Comparison of ENCODE assay signal across 11 cellular contexts in genomic region chr14:94028450-94028826, GRCh38. TPM values are rescaled to one million over a fixed set of nuclear protein-coding genes. Genes with fewer than 3 reads are reported as not detected.
DNase-seq lines count a peak whose midpoint lies in the region; ATAC-seq, FAIRE-seq and TF ChIP-seq lines count a peak whose summit lies in the region.
"Had no signal": no experiment of that assay in that cellular context is flagged by ENCODE, and none has a peak within 500 bp of the region (broad histone marks: within the 10 kb centered on the region; RNA-seq: fewer than 3 reads in every experiment).

No MANE protein-coding gene starts in this region.

- CTCF ChIA-PET in GM12878 (lab: Yijun Ruan, JAX), result interaction anchor here (1.0 to 2.8 kb wide), 5 partner anchors 13 to 108 kb away, joined by 3 to 9 read pairs (median 4); no protein-coding TSS in a partner anchor

- no peaks in the 10 kb centered on the region for H4K20me1 ChIP-seq in GM12878 (ENCODE audit: control insufficient read depth, insufficient read depth)

- H3K4me1 ChIP-seq in GM12878 (ENCODE audit: control insufficient read depth, insufficient read depth, low read length), result no peaks in the 10 kb centered on the region
- peaks cover 0 to 38% (median 18%) of the 10 kb centered on the region in 6 donors for H3K4me1 ChIP-seq in spleen
- peaks cover 7 to 32% (median 18%) of the 10 kb centered on the region in 3 donors for H3K4me1 ChIP-seq in esophagus squamous epithelium

- intact Hi-C loops in GM12878 (cut with micrococcal nuclease; ENCODE audit: unreplicated experiment) (no loop called here), spleen (cut with DNase I; ENCODE audit: low total_unique reads) (no loop called here), sciatic nerve (cut with DNase I) (no loop called here), esophagus squamous epithelium (cut with DNase I) (no loop called here)

- H3K27ac ChIP-seq in GM12878 (ENCODE audit: control insufficient read depth, insufficient read depth) (no peak overlapping the region), spleen (no peak overlapping the region), esophagus squamous epithelium (no peak overlapping the region)
- H3K27ac ChIP-seq: KMS-11 had no signal

- 28% methylated on average over 4 of the region's 4 CpGs for WGBS in GM12878 (ENCODE audit: insufficient coverage, insufficient replicate concordance, low lambda C conversion rate, missing lambda C conversion rate)
- WGBS in spleen, 5 donors, result 60 to 78% (median 68%) methylated on average over 4 of the region's 4 CpGs
- WGBS in esophagus squamous epithelium, 2 donors, result 49 to 53% methylated on average over 3 to 4 of the region's 4 CpGs

- no peak overlapping the region for H3K4me2 ChIP-seq in GM12878 (ENCODE audit: control insufficient read depth, insufficient read depth)
- H3K4me2 ChIP-seq: KMS-11 had no signal

- RAD21 ChIA-PET in GM12878 (lab: Charles Lee; ENCODE audit: unreplicated experiment), result interaction anchor here (0.6 to 2.2 kb wide), 4 partner anchors 8 to 108 kb away, joined by 3 to 7 read pairs (median 4); partner anchors contain the start of genes DDX24 and IFI27L1

- H3K36me3 ChIP-seq in GM12878 (ENCODE audit: control insufficient read depth in 2 of 2, insufficient read depth in 2 of 2, low read length in 1 of 2) (no peaks in the 10 kb centered on the region), spleen (no peaks in the 10 kb centered on the region), esophagus squamous epithelium (no peaks in the 10 kb centered on the region)

- ATAC-seq in GM12878, result peak; percentile 16
- no peak for ATAC-seq in sciatic nerve
- no peak for ATAC-seq in GM18511 (IDR thresholded peaks at IDR 0.05; ENCODE audit: unreplicated experiment)

- DNase-seq in stimulated activated naive CD4-positive, alpha-beta T cell treated with Interleukin-2 at 50 U/mL for 16 hours (lab: John Stamatoyannopoulos, UW), result peak; percentile 12
- DNase-seq in stimulated activated naive CD4-positive, alpha-beta T cell (lab: John Stamatoyannopoulos, UW), result no peak
- DNase-seq in SIG-M5 (lab: John Stamatoyannopoulos, UW) (peak; percentile 5), GM12878 (ENCODE audit: low read depth, low spot score) (no peak), spleen (no peak), sciatic nerve (ENCODE audit: low spot score) (no peak), esophagus squamous epithelium (lab: John Stamatoyannopoulos, UW) (no peak)

- POLR2A ChIA-PET in GM12878 (lab: Charles Lee), result interaction anchor here (1.2 kb wide), 1 partner anchor 19 kb away, joined by 3 read pairs; no protein-coding TSS in a partner anchor

- TF ChIP-seq POLR2A in GM12878 (IDR thresholded peaks at IDR 0.05; ENCODE audit: low read depth, low read length) (no peak), spleen (IDR thresholded peaks at IDR 0.05) (no peak), esophagus squamous epithelium (IDR thresholded peaks at IDR 0.05) (no peak)

- peak in 1 of 2 experiments; percentile 21; a peak in 1 of 4 replicates for TF ChIP-seq EP300 in GM12878 (IDR thresholded peaks at IDR 0.05; ENCODE audit: borderline replicate concordance in 1 of 2, control insufficient read depth in 1 of 2, low read depth in 2 of 2, low read length in 2 of 2)

- SMC1A ChIA-PET in GM12878 (lab: Charles Lee; ENCODE audit: uncharacterized antibody, unreplicated experiment), result interaction anchor here (1.3 to 2.4 kb wide), 3 partner anchors 11 to 27 kb away, joined by 4 to 7 read pairs (median 5); no protein-coding TSS in a partner anchor

- H3K9ac ChIP-seq in GM12878 (ENCODE audit: control insufficient read depth, insufficient read depth, low read length), result no peak overlapping the region
- H3K9ac ChIP-seq: KMS-11 had no signal

- no peak overlapping the region for H3K4me3 ChIP-seq in GM12878
- H3K4me3 ChIP-seq in spleen, result no peak overlapping the region
- no peak overlapping the region for H3K4me3 ChIP-seq in esophagus squamous epithelium

- in situ Hi-C loops in GM12878 (cut with MboI), result no loop called here

- no peak overlapping the region for H2AFZ ChIP-seq in GM12878 (ENCODE audit: control insufficient read depth, low read depth, low read length)

- FAIRE-seq in GM12878 (lab: Jason Lieb, UNC), result no peak
- FAIRE-seq: endometrium had no signal

- H3K27me3 ChIP-seq in GM12878 (replicated peaks in 1 of 2; ENCODE audit: control insufficient read depth in 2 of 2, insufficient read depth in 2 of 2, low read length in 1 of 2) (no peaks in the 10 kb centered on the region), spleen (replicated peaks in 1 of 7) (peaks cover 0 to 5% (median 0%) of the 10 kb centered on the region in 7 donors), esophagus squamous epithelium (no peaks in the 10 kb centered on the region)

- H3K9me3 ChIP-seq in GM12878 (replicated peaks; ENCODE audit: control insufficient read depth, insufficient read depth, low read length), result no peaks in the 10 kb centered on the region
- no peaks in the 10 kb centered on the region for H3K9me3 ChIP-seq in spleen
- no peaks in the 10 kb centered on the region for H3K9me3 ChIP-seq in esophagus squamous epithelium

- H3K79me2 ChIP-seq in GM12878 (ENCODE audit: control insufficient read depth, insufficient read depth, low read length), result no peaks in the 10 kb centered on the region

- no peak for TF ChIP-seq RAD21 in GM12878 (IDR thresholded peaks at IDR 0.05; ENCODE audit: insufficient read depth, low read depth, low read length)

- no TSS peak for BruUV-seq in GM12878 (replicated peaks; lab: Mats Ljungman, UMichigan)

- no peak for TF ChIP-seq CTCF in GM12878 (IDR thresholded peaks at IDR 0.05 in 2 of 3, conservative IDR thresholded peaks at IDR 0.05 in 1 of 3; ENCODE audit: control insufficient read depth in 2 of 3, extremely low read depth in 1 of 3, insufficient read depth in 1 of 3, low read depth in 3 of 3, low read length in 3 of 3)
- no peak for TF ChIP-seq CTCF in spleen (IDR thresholded peaks at IDR 0.05 in 8 of 11, conservative IDR thresholded peaks at IDR 0.05 in 3 of 11)
- no peak for TF ChIP-seq CTCF in esophagus squamous epithelium (IDR thresholded peaks at IDR 0.05)

RNA-seq across cellular contexts. Expression of gene OTUB2, which starts 2.3 kb away (rescaled TPM):
- total RNA-seq in GM12878 (2013; cell fraction: nucleolus; rRNA removed), result 1.3 and 3.2 TPM in 2 replicates
- total RNA-seq in GM12878 (2014; rRNA removed) (0.49 and 0.56 TPM in 2 replicates), GM12878 (2014; rRNA removed; fragmentation: Illumina TruSeq; extraction: Trizol) (0.40 and 0.46 TPM in 2 replicates), GM12878 (2021) (0.46 and 0.77 TPM in 2 replicates), spleen (1 to 10 TPM in 2 of 7 donors, under 1 TPM in 5; 0.23 to 1.1 (median 0.56) TPM), sciatic nerve (0.80 TPM), esophagus squamous epithelium (10 to 100 TPM in 1 of 4 donors, 1 to 10 TPM in 3; 2.1 to 10.3 (median 7.4) TPM)
- polyA plus RNA-seq in GM12878 (2011; ENCODE audit: low read depth), result 0.43 TPM
- polyA plus RNA-seq in GM12878 (2011; rRNA removed) (0.36 and 0.48 TPM in 2 replicates), GM12878 (2014; fragmentation: Illumina TruSeq; extraction: Trizol) (0.41 and 0.47 TPM in 2 replicates), GM12878 (2014; fragmentation: Nextera tagmentation; extraction: Ambion mirVana) (under 1 TPM; 0.05 to 0.18 TPM), GM12878 (2014; rRNA removed) (0.26 and 0.49 TPM in 2 replicates), GM12878 (2016; fragmentation: Nextera tagmentation; extraction: Ambion mirVana) (under 1 TPM; 0.25 to 0.82 TPM), spleen (under 1 TPM; 0.07 to 0.29 (median 0.08) TPM)
- polyA plus RNA-seq in GM12878 (2011; cell fraction: cytosol; rRNA removed), result 0.90 and 0.97 TPM in 2 replicates
- 0.73 and 1.1 TPM in 2 replicates for polyA plus RNA-seq in GM12878 (2011; cell fraction: nucleus; rRNA removed)
- 0.46 and 0.51 TPM in 2 replicates for polyA plus RNA-seq in GM12878 (2012)
- polyA minus RNA-seq in GM12878 (2011; rRNA and poly(A)+ RNA removed), result 1.1 and 1.3 TPM in 2 replicates
- 0.42 TPM in 1 of 2 replicates, not detected in the other for polyA minus RNA-seq in GM12878 (2011; cell fraction: cytosol; rRNA and poly(A)+ RNA removed)
- 0.48 and 0.67 TPM in 2 replicates for polyA minus RNA-seq in GM12878 (2011; cell fraction: nucleus; rRNA and poly(A)+ RNA removed)

RNA-seq across cellular contexts. Expression of gene CCDC197, which starts 31.3 kb away (rescaled TPM):
- total RNA-seq in GM12878 (2013; cell fraction: nucleolus; rRNA removed), result 1.2 TPM in 2 replicates
- not detected in 2 replicates for total RNA-seq in GM12878 (2014; rRNA removed)
- total RNA-seq in GM12878 (2014; rRNA removed; fragmentation: Illumina TruSeq; extraction: Trizol), result not detected in 2 replicates
- total RNA-seq in GM12878 (2021), result not detected in 2 replicates
- not detected for polyA plus RNA-seq in GM12878 (2011; ENCODE audit: low read depth)
- polyA plus RNA-seq in GM12878 (2011; rRNA removed), result 0.12 and 0.16 TPM in 2 replicates
- 0.04 TPM in 1 of 2 replicates, not detected in the other for polyA plus RNA-seq in GM12878 (2011; cell fraction: cytosol; rRNA removed)
- polyA plus RNA-seq in GM12878 (2011; cell fraction: nucleus; rRNA removed), result 0.28 and 0.56 TPM in 2 replicates
- polyA plus RNA-seq in GM12878 (2012), result 0.17 TPM in 1 of 2 replicates, not detected in the other
- polyA plus RNA-seq in GM12878 (2014; fragmentation: Illumina TruSeq; extraction: Trizol), result not detected in 2 replicates
- polyA plus RNA-seq in GM12878 (2014; fragmentation: Nextera tagmentation; extraction: Ambion mirVana), result not detected
- not detected in 2 replicates for polyA plus RNA-seq in GM12878 (2014; rRNA removed)
- polyA plus RNA-seq in GM12878 (2016; fragmentation: Nextera tagmentation; extraction: Ambion mirVana), result not detected
- 0.21 TPM in 1 of 2 replicates, not detected in the other for polyA minus RNA-seq in GM12878 (2011; rRNA and poly(A)+ RNA removed)
- polyA minus RNA-seq in GM12878 (2011; cell fraction: cytosol; rRNA and poly(A)+ RNA removed), result not detected in 2 replicates
- polyA minus RNA-seq in GM12878 (2011; cell fraction: nucleus; rRNA and poly(A)+ RNA removed), result 0.24 TPM in 1 of 2 replicates, not detected in the other
- total RNA-seq in spleen, result not detected
- not detected for polyA plus RNA-seq in spleen
- not detected for total RNA-seq in sciatic nerve
- not detected for total RNA-seq in esophagus squamous epithelium
- total RNA-seq: T-helper 1 cell treated with Interleukin-12 subunit alpha and Interleukin-12 subunit beta and Interleukin-4 antibody, amounts not matched to agents 30 ng/mL and 1 ng/mL, for 36 hours had no signal

RNA-seq across cellular contexts. Expression of gene ASB2, which starts 52.1 kb away (rescaled TPM):
- total RNA-seq in GM12878 (2013; cell fraction: nucleolus; rRNA removed), result 74.5 and 81.9 TPM in 2 replicates
- total RNA-seq in GM12878 (2014; rRNA removed) (46.4 and 53.5 TPM in 2 replicates), GM12878 (2014; rRNA removed; fragmentation: Illumina TruSeq; extraction: Trizol) (21.5 and 26.9 TPM in 2 replicates), GM12878 (2021) (40.0 and 40.4 TPM in 2 replicates), spleen (10 to 100 TPM in 5 of 7 donors, 1 to 10 TPM in 2; 9.8 to 18.0 (median 13.5) TPM), sciatic nerve (1.4 TPM), esophagus squamous epithelium (1 to 10 TPM in 3 of 4 donors, under 1 TPM in 1; 0.83 to 8.8 (median 3.7) TPM)
- polyA plus RNA-seq in GM12878 (2011; ENCODE audit: low read depth), result 18.9 TPM
- polyA plus RNA-seq in GM12878 (2011; rRNA removed) (8.5 and 16.9 TPM in 2 replicates), GM12878 (2014; fragmentation: Illumina TruSeq; extraction: Trizol) (12.3 and 21.9 TPM in 2 replicates), GM12878 (2014; fragmentation: Nextera tagmentation; extraction: Ambion mirVana) (1 to 10 TPM; 3.0 to 7.4 TPM), GM12878 (2014; rRNA removed) (50.0 and 54.5 TPM in 2 replicates), GM12878 (2016; fragmentation: Nextera tagmentation; extraction: Ambion mirVana) (10 to 100 TPM; 51.7 to 54.8 TPM), spleen (1 to 10 TPM; 6.6 to 9.5 (median 6.9) TPM)
- polyA plus RNA-seq in GM12878 (2011; cell fraction: cytosol; rRNA removed), result 22.6 and 38.7 TPM in 2 replicates
- polyA plus RNA-seq in GM12878 (2011; cell fraction: nucleus; rRNA removed), result 45.6 and 71.8 TPM in 2 replicates
- polyA plus RNA-seq in GM12878 (2012), result 18.6 and 50.6 TPM in 2 replicates
- polyA minus RNA-seq in GM12878 (2011; rRNA and poly(A)+ RNA removed), result 20.3 and 37.3 TPM in 2 replicates
- polyA minus RNA-seq in GM12878 (2011; cell fraction: cytosol; rRNA and poly(A)+ RNA removed), result 8.8 and 11.7 TPM in 2 replicates
- 26.7 and 36.0 TPM in 2 replicates for polyA minus RNA-seq in GM12878 (2011; cell fraction: nucleus; rRNA and poly(A)+ RNA removed)

RNA-seq across cellular contexts. Expression of gene DDX24, which starts 52.6 kb away (rescaled TPM):
- total RNA-seq in GM12878 (2013; cell fraction: nucleolus; rRNA removed), result 121 and 123 TPM in 2 replicates
- total RNA-seq in GM12878 (2014; rRNA removed) (143 and 161 TPM in 2 replicates), GM12878 (2014; rRNA removed; fragmentation: Illumina TruSeq; extraction: Trizol) (159 and 183 TPM in 2 replicates), GM12878 (2021) (179 and 186 TPM in 2 replicates), spleen (100 to 1,000 TPM; 168 to 251 (median 209) TPM), sciatic nerve (181 TPM), esophagus squamous epithelium (100 to 1,000 TPM in 1 of 4 donors, 10 to 100 TPM in 3; 63.9 to 114 (median 71.9) TPM)
- 168 TPM for polyA plus RNA-seq in GM12878 (2011; ENCODE audit: low read depth)
- polyA plus RNA-seq in GM12878 (2011; rRNA removed) (216 and 229 TPM in 2 replicates), GM12878 (2014; fragmentation: Illumina TruSeq; extraction: Trizol) (266 and 322 TPM in 2 replicates), GM12878 (2014; fragmentation: Nextera tagmentation; extraction: Ambion mirVana) (100 to 1,000 TPM; 137 to 176 TPM), GM12878 (2014; rRNA removed) (142 and 153 TPM in 2 replicates), GM12878 (2016; fragmentation: Nextera tagmentation; extraction: Ambion mirVana) (100 to 1,000 TPM; 208 to 216 TPM), spleen (100 to 1,000 TPM in 1 of 3 donors, 10 to 100 TPM in 2; 70.8 to 103 (median 91.8) TPM)
- polyA plus RNA-seq in GM12878 (2011; cell fraction: cytosol; rRNA removed), result 180 and 182 TPM in 2 replicates
- 183 and 191 TPM in 2 replicates for polyA plus RNA-seq in GM12878 (2011; cell fraction: nucleus; rRNA removed)
- 136 and 143 TPM in 2 replicates for polyA plus RNA-seq in GM12878 (2012)
- polyA minus RNA-seq in GM12878 (2011; rRNA and poly(A)+ RNA removed), result 137 and 152 TPM in 2 replicates
- 43.4 and 65.5 TPM in 2 replicates for polyA minus RNA-seq in GM12878 (2011; cell fraction: cytosol; rRNA and poly(A)+ RNA removed)
- polyA minus RNA-seq in GM12878 (2011; cell fraction: nucleus; rRNA and poly(A)+ RNA removed), result 49.4 and 61.3 TPM in 2 replicates

RNA-seq across cellular contexts. Expression of gene IFI27L1, which starts 52.7 kb away (rescaled TPM):
- 3.7 and 8.2 TPM in 2 replicates for total RNA-seq in GM12878 (2013; cell fraction: nucleolus; rRNA removed)
- total RNA-seq in GM12878 (2014; rRNA removed) (22.0 and 29.9 TPM in 2 replicates), GM12878 (2014; rRNA removed; fragmentation: Illumina TruSeq; extraction: Trizol) (22.5 and 28.1 TPM in 2 replicates), GM12878 (2021) (34.7 TPM in 2 replicates), spleen (10 to 100 TPM in 6 of 7 donors, 1 to 10 TPM in 1; 4.4 to 16.1 (median 11.4) TPM), sciatic nerve (20.5 TPM), esophagus squamous epithelium (10 to 100 TPM in 1 of 4 donors, 1 to 10 TPM in 3; 1.9 to 12.5 (median 8.6) TPM)
- 42.2 TPM for polyA plus RNA-seq in GM12878 (2011; ENCODE audit: low read depth)
- polyA plus RNA-seq in GM12878 (2011; rRNA removed) (17.5 and 22.1 TPM in 2 replicates), GM12878 (2014; fragmentation: Illumina TruSeq; extraction: Trizol) (10.1 and 17.4 TPM in 2 replicates), GM12878 (2014; fragmentation: Nextera tagmentation; extraction: Ambion mirVana) (10 to 100 TPM; 27.3 to 28.2 TPM), GM12878 (2014; rRNA removed) (28.0 and 33.0 TPM in 2 replicates), GM12878 (2016; fragmentation: Nextera tagmentation; extraction: Ambion mirVana) (10 to 100 TPM; 34.3 to 38.8 TPM), spleen (10 to 100 TPM in 2 of 3 donors, 1 to 10 TPM in 1; 7.5 to 18.8 (median 13.9) TPM)
- 33.2 and 37.0 TPM in 2 replicates for polyA plus RNA-seq in GM12878 (2011; cell fraction: cytosol; rRNA removed)
- polyA plus RNA-seq in GM12878 (2011; cell fraction: nucleus; rRNA removed), result 21.6 and 22.1 TPM in 2 replicates
- polyA plus RNA-seq in GM12878 (2012), result 15.9 and 21.6 TPM in 2 replicates
- 5.0 and 7.4 TPM in 2 replicates for polyA minus RNA-seq in GM12878 (2011; rRNA and poly(A)+ RNA removed)
- polyA minus RNA-seq in GM12878 (2011; cell fraction: cytosol; rRNA and poly(A)+ RNA removed), result 3.3 and 4.0 TPM in 2 replicates
- 3.7 and 5.1 TPM in 2 replicates for polyA minus RNA-seq in GM12878 (2011; cell fraction: nucleus; rRNA and poly(A)+ RNA removed)

Comparison
In these comparisons a context has a peak if more than half of its experiments do, and no peak if none do; other contexts are left out.
1. DNase-seq: peak in stimulated activated naive CD4-positive, alpha-beta T cell treated with Interleukin-2 at 50 U/mL for 16 hours (single experiment) and SIG-M5 (single experiment); none in stimulated activated naive CD4-positive, alpha-beta T cell (0 of 6), GM12878 (single experiment), spleen (single experiment), sciatic nerve (single experiment) and esophagus squamous epithelium (single experiment).